In genomic region chr17:46163316-46163715, GRCh38 we compare ENCODE assay signal across 16 cellular contexts. TPM values are rescaled to one million over a fixed set of nuclear protein-coding genes. Genes with fewer than 3 reads are reported as not detected.
DNase-seq lines count a peak whose midpoint lies in the region; ATAC-seq and TF ChIP-seq lines count a peak whose summit lies in the region.
"Had no signal": no experiment of that assay in that cellular context is flagged by ENCODE, and none has a peak within 500 bp of the region (broad histone marks: within the 10 kb centered on the region; RNA-seq: fewer than 3 reads in every experiment).

No MANE protein-coding gene starts in this region.

- no peak overlapping the region for H2AFZ ChIP-seq in smooth muscle cell (ENCODE audit: low read depth)
- H2AFZ ChIP-seq: PC-9 had no signal

- H4K20me1 ChIP-seq in smooth muscle cell (ENCODE audit: low read depth) = peaks cover 100% of the 10 kb centered on the region

- intact Hi-C loops in activated CD8-positive, alpha-beta T cell treated with anti-CD3 and anti-CD28 coated beads for 36 hours (cut with micrococcal nuclease) = no loop called here

- no peak for TF ChIP-seq POLR2A in NB4 (IDR thresholded peaks at IDR 0.05; ENCODE audit: extremely low read depth, insufficient read length)

- H3K27ac Mint-ChIP-seq in activated CD8-positive, alpha-beta T cell treated with anti-CD3 and anti-CD28 coated beads for 36 hours = peak overlapping the region; percentile 23
- H3K27ac Mint-ChIP-seq in activated CD8-positive, alpha-beta T cell treated with anti-CD3 and anti-CD28 coated beads, Interleukin-2, amount 10 ng/mL, durations not matched to agents 7 days and 5 days = no peak overlapping the region

- TF ChIP-seq CTCF in activated CD8-positive, alpha-beta T cell treated with anti-CD3 and anti-CD28 coated beads for 36 hours (IDR thresholded peaks at IDR 0.05) = no peak
- TF ChIP-seq CTCF in NB4 (IDR thresholded peaks at IDR 0.05; ENCODE audit: low read depth, low read length) (no peak), smooth muscle cell (IDR thresholded peaks at IDR 0.05; ENCODE audit: borderline replicate concordance, insufficient read depth, poor library complexity, severe bottlenecking) (no peak)

- CTCF ChIA-PET in activated CD8-positive, alpha-beta T cell treated with anti-CD3 and anti-CD28 coated beads for 36 hours (lab: Charles Lee) = interaction anchor here (0.9 to 2.0 kb wide), 6 partner anchors 9 to 101 kb away, joined by 3 to 6 read pairs (median 4); partner anchors contain the start of gene KANSL1
- CTCF ChIA-PET in activated CD8-positive, alpha-beta T cell treated with anti-CD3 and anti-CD28 coated beads, Interleukin-2, amount 10 ng/mL, durations not matched to agents 7 days and 5 days (lab: Charles Lee) = interaction anchor here (1.3 to 1.5 kb wide), 2 partner anchors 12 to 23 kb away, joined by 3 to 4 read pairs; no protein-coding TSS in a partner anchor

- H3K36me3 ChIP-seq in smooth muscle cell (ENCODE audit: low read depth) = no peaks in the 10 kb centered on the region

- H3K4me1 ChIP-seq in smooth muscle cell (ENCODE audit: low read depth) = peaks cover 19% of the 10 kb centered on the region

- no peak for ATAC-seq in activated CD8-positive, alpha-beta T cell treated with anti-CD3 and anti-CD28 coated beads for 36 hours
- ATAC-seq in activated CD8-positive, alpha-beta T cell treated with anti-CD3 and anti-CD28 coated beads, Interleukin-2, amount 10 ng/mL, durations not matched to agents 7 days and 5 days = no peak
- peak; percentile 78 for ATAC-seq in esophagus mucosa

- no peak overlapping the region for H3K9ac ChIP-seq in smooth muscle cell (ENCODE audit: low read depth)

- H3K4me2 ChIP-seq in smooth muscle cell = no peak overlapping the region
- H3K4me2 ChIP-seq: PC-9 had no signal

- peaks cover 79% of the 10 kb centered on the region for H3K4me1 Mint-ChIP-seq in activated CD8-positive, alpha-beta T cell treated with anti-CD3 and anti-CD28 coated beads for 36 hours (ENCODE audit: low read depth)
- H3K4me1 Mint-ChIP-seq in activated CD8-positive, alpha-beta T cell treated with anti-CD3 and anti-CD28 coated beads, Interleukin-2, amount 10 ng/mL, durations not matched to agents 7 days and 5 days (ENCODE audit: low read depth) = peaks cover 54% of the 10 kb centered on the region

- WGBS in smooth muscle cell (ENCODE audit: low lambda C conversion rate) = 97% methylated on average over 1 of the region's 1 CpG

- peak overlapping the region; percentile 3 for H3K27ac ChIP-seq in smooth muscle cell (ENCODE audit: low read depth)
- H3K27ac ChIP-seq: coronary artery, PC-9 had no signal

- H3K4me3 ChIP-seq in NB4 (ENCODE audit: low read depth, low read length) (no peak overlapping the region), smooth muscle cell (no peak overlapping the region)
- H3K4me3 ChIP-seq: coronary artery, PC-9 had no signal

- no peaks in the 10 kb centered on the region for H3K9me3 ChIP-seq in smooth muscle cell (replicated peaks; ENCODE audit: low read depth)

- H3F3A ChIP-seq in smooth muscle cell (ENCODE audit: low read depth) = peaks cover 14% of the 10 kb centered on the region

- DNase-seq in activated CD8-positive, alpha-beta T cell treated with anti-CD3 and anti-CD28 coated beads for 36 hours = no peak
- no peak for DNase-seq in activated CD8-positive, alpha-beta T cell treated with anti-CD3 and anti-CD28 coated beads, Interleukin-2, amount 10 ng/mL, durations not matched to agents 7 days and 5 days
- peak; percentile 57 for DNase-seq in NB4 (ENCODE audit: low read depth)
- no peak for DNase-seq in smooth muscle cell (lab: John Stamatoyannopoulos, UW; ENCODE audit: unreplicated experiment)
- DNase-seq in NCI-H1092 treated with DMSO at 0.1 percent for 48 hours (lab: John Stamatoyannopoulos, UW) = no peak
- no peak for DNase-seq in cerebellar cortex (ENCODE audit: low spot score)
- no peak for DNase-seq in stimulated activated CD4-positive, alpha-beta T cell treated with anti-CD3 and anti-CD28 coated beads, Interleukin-4, amount 100 ng/mL, for 1 hour
- DNase-seq: activated CD4-positive, alpha-beta T cell treated with anti-CD3 and anti-CD28 coated beads for 1 hour; activated T-cell treated with anti-CD3 and anti-CD28 coated beads, Interleukin-2, amount 50 U/mL, for 48 hours; IMR-90; NCI-H1694; nucleus accumbens; PC-9; stimulated activated CD4-positive, alpha-beta T cell treated with anti-CD3 and anti-CD28 coated beads, Interleukin-4, amount 100 ng/mL, for 4 hours had no signal

- POLR2A ChIA-PET in activated CD8-positive, alpha-beta T cell treated with anti-CD3 and anti-CD28 coated beads for 36 hours (lab: Charles Lee) = interaction anchor here (0.6 to 2.5 kb wide), 4 partner anchors 9 to 144 kb away, joined by 3 to 9 read pairs (median 4); no protein-coding TSS in a partner anchor
- POLR2A ChIA-PET in activated CD8-positive, alpha-beta T cell treated with anti-CD3 and anti-CD28 coated beads, Interleukin-2, amount 10 ng/mL, durations not matched to agents 7 days and 5 days (lab: Charles Lee) = no interaction called here

- H3K4me3 Mint-ChIP-seq in activated CD8-positive, alpha-beta T cell treated with anti-CD3 and anti-CD28 coated beads for 36 hours = no peak overlapping the region
- no peak overlapping the region for H3K4me3 Mint-ChIP-seq in activated CD8-positive, alpha-beta T cell treated with anti-CD3 and anti-CD28 coated beads, Interleukin-2, amount 10 ng/mL, durations not matched to agents 7 days and 5 days

- H3K27me3 ChIP-seq in smooth muscle cell (ENCODE audit: low read depth) = no peaks in the 10 kb centered on the region

- peaks cover 31% of the 10 kb centered on the region for H3K36me3 Mint-ChIP-seq in activated CD8-positive, alpha-beta T cell treated with anti-CD3 and anti-CD28 coated beads for 36 hours (ENCODE audit: low read depth)
- H3K36me3 Mint-ChIP-seq in activated CD8-positive, alpha-beta T cell treated with anti-CD3 and anti-CD28 coated beads, Interleukin-2, amount 10 ng/mL, durations not matched to agents 7 days and 5 days (ENCODE audit: low read depth) = peaks cover 44% of the 10 kb centered on the region

- peaks cover 100% of the 10 kb centered on the region for H3K79me2 ChIP-seq in smooth muscle cell (ENCODE audit: low read depth)

- no peaks in the 10 kb centered on the region for H3K9me3 Mint-ChIP-seq in activated CD8-positive, alpha-beta T cell treated with anti-CD3 and anti-CD28 coated beads for 36 hours
- no peaks in the 10 kb centered on the region for H3K9me3 Mint-ChIP-seq in activated CD8-positive, alpha-beta T cell treated with anti-CD3 and anti-CD28 coated beads, Interleukin-2, amount 10 ng/mL, durations not matched to agents 7 days and 5 days (ENCODE audit: insufficient read depth)

- no peaks in the 10 kb centered on the region for H3K27me3 Mint-ChIP-seq in activated CD8-positive, alpha-beta T cell treated with anti-CD3 and anti-CD28 coated beads for 36 hours
- H3K27me3 Mint-ChIP-seq in activated CD8-positive, alpha-beta T cell treated with anti-CD3 and anti-CD28 coated beads, Interleukin-2, amount 10 ng/mL, durations not matched to agents 7 days and 5 days (ENCODE audit: low read depth) = no peaks in the 10 kb centered on the region

RNA-seq across cellular contexts. Expression of gene KANSL1, which starts 29.9 kb away (rescaled TPM):
- 10 to 100 TPM; 54.4 to 55.3 TPM for total RNA-seq in activated CD8-positive, alpha-beta T cell treated with anti-CD3 and anti-CD28 coated beads for 36 hours
- 10 to 100 TPM; 80.5 to 82.8 TPM for total RNA-seq in activated CD8-positive, alpha-beta T cell treated with anti-CD3 and anti-CD28 coated beads, Interleukin-2, amount 10 ng/mL, durations not matched to agents 7 days and 5 days
- 56.2 TPM for total RNA-seq in esophagus mucosa
- 59.9 and 69.7 TPM in 2 replicates for total RNA-seq in smooth muscle cell
- 16.9 and 23.2 TPM in 2 replicates for polyA plus RNA-seq in smooth muscle cell
